In the genomic region with DNA sequence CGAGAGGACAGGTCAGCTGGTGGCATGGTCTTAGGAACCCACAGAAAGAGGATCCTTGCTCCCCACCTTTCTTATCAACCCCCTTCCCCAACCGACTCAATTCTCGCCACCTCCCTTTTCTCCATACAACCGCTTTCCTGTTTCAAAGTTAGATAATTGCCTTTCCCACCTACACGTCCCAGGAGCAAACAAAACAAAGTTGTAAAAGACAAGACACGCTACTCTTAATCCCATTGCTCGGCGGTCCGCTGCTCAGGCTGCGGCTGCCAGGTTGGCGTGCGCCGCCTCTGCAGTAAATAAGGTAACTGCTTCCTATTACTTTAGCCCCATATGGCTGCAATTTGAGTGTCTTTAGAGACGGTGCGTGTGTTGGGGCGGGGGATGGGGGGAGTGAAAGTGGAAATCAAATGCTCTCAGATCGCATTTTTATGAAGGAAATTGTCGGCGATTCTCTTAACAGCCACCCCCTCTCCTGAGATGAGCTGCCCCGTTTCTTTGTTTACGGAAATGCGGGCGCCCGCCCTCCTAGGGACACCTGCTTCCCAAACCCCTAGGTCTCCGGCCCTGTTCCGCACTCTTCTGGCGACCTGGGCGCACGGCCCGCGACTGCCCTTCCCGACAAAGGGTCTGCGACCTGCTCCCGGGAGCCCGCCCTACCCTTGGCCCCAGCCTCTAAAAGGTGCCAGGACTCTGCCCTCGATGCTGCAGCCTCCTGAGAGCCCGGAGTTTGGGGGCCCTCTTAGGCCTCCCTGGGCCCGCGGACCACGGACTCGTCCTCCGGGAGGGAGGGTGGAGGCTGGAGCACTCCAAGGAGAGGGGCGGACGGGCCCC, we compare ENCODE assay signal across 8 cellular contexts. TPM values are rescaled to one million over a fixed set of nuclear protein-coding genes. Genes with fewer than 3 reads are reported as not detected.
DNase-seq lines count a peak whose midpoint lies in the region; ATAC-seq and TF ChIP-seq lines count a peak whose summit lies in the region.

No MANE protein-coding gene starts in this region.

- intact Hi-C loops in mammary epithelial cell (cut with micrococcal nuclease): no loop called here
- intact Hi-C loops in spleen (cut with DNase I; ENCODE audit: low total_unique reads): loop anchor here (5.0 kb wide), 1 partner anchor 42 kb away; no protein-coding TSS in a partner anchor

- peak overlapping the region; percentile 84 for H2AFZ ChIP-seq in mammary epithelial cell (ENCODE audit: low read depth, low read length)

- no peaks in the 10 kb centered on the region for H3K9me3 Mint-ChIP-seq in osteocyte (ENCODE audit: unreplicated experiment)

- H3K27ac ChIP-seq in BLaER1 (no peak overlapping the region), mammary epithelial cell (ENCODE audit: insufficient read depth, low read depth, low read length) (no peak overlapping the region), spleen (no peak overlapping the region)

- DNase-seq in H4 (ENCODE audit: low spot score): peak; percentile 82
- peak; percentile 50 for DNase-seq in NOMO-1 treated with DMSO at 0.1 percent for 48 hours (lab: John Stamatoyannopoulos, UW; ENCODE audit: unreplicated experiment)
- DNase-seq in mammary epithelial cell: peak; percentile 46
- no peak for DNase-seq in osteocyte (ENCODE audit: extremely low spot score, unreplicated experiment)
- no peak for DNase-seq in spleen
- no peak for DNase-seq in mucosa of gallbladder (ENCODE audit: low spot score)

- WGBS in mammary epithelial cell (ENCODE audit: low coverage, missing lambda C conversion rate): 16% methylated on average over 21 of the region's 44 CpGs
- 3 to 4% (median 3%) methylated on average over 25 to 44 of the region's 44 CpGs for WGBS in spleen, 5 donors

- no peaks in the 10 kb centered on the region for H3K9me3 ChIP-seq in BLaER1
- H3K9me3 ChIP-seq in mammary epithelial cell (replicated peaks; ENCODE audit: insufficient read depth, low read length): peaks cover 3% of the 10 kb centered on the region
- H3K9me3 ChIP-seq in spleen: peaks cover 0 to 30% (median 0%) of the 10 kb centered on the region in 8 donors

- peaks cover 52% of the 10 kb centered on the region for H3K27me3 Mint-ChIP-seq in osteocyte (ENCODE audit: unreplicated experiment)

- H3K4me1 ChIP-seq in BLaER1 (peaks cover 61% of the 10 kb centered on the region), mammary epithelial cell (ENCODE audit: insufficient read depth, low read length) (peaks cover 31% of the 10 kb centered on the region), spleen (peaks cover 37 to 94% (median 87%) of the 10 kb centered on the region in 6 donors)

- no peaks in the 10 kb centered on the region for H3K36me3 Mint-ChIP-seq in osteocyte (ENCODE audit: unreplicated experiment)

- peak overlapping the region; percentile 56 for H3K4me3 Mint-ChIP-seq in osteocyte (ENCODE audit: unreplicated experiment)

- H3K9ac ChIP-seq in BLaER1: no peak overlapping the region
- no peak overlapping the region for H3K9ac ChIP-seq in mammary epithelial cell (ENCODE audit: insufficient read depth, low read length)

- in situ Hi-C loops in mammary epithelial cell (cut with MboI; ENCODE audit: low sequenced_read_pairs in 2 of 2): loop anchor here (25.0 kb wide), 1 partner anchor 187 kb away; no protein-coding TSS in a partner anchor

- H3K4me2 ChIP-seq in BLaER1 (peak overlapping the region; percentile 72), mammary epithelial cell (ENCODE audit: insufficient read depth, low read depth, low read length) (peak overlapping the region; percentile 80)

- TF ChIP-seq CTCF in mammary epithelial cell (conservative IDR thresholded peaks at IDR 0.05 in 1 of 2, IDR thresholded peaks at IDR 0.05 in 1 of 2; ENCODE audit: extremely low read depth in 1 of 2, insufficient read depth in 1 of 2, low read depth in 1 of 2, low read length in 2 of 2) (no peak), osteocyte (IDR thresholded peaks at IDR 0.05) (no peak), spleen (IDR thresholded peaks at IDR 0.05 in 8 of 11, conservative IDR thresholded peaks at IDR 0.05 in 3 of 11) (no peak)

- H3K27me3 ChIP-seq in BLaER1 (peaks cover 84% of the 10 kb centered on the region), mammary epithelial cell (ENCODE audit: insufficient read depth, low read length) (peaks cover 57% of the 10 kb centered on the region), spleen (replicated peaks in 1 of 7) (peaks cover 49 to 85% (median 83%) of the 10 kb centered on the region in 7 donors)

- TF ChIP-seq POLR2A in spleen (IDR thresholded peaks at IDR 0.05): no peak

- peak overlapping the region; percentile 44 for H3K27ac Mint-ChIP-seq in osteocyte (ENCODE audit: unreplicated experiment)

- H3K79me2 ChIP-seq in mammary epithelial cell (ENCODE audit: insufficient read depth, low read length): no peaks in the 10 kb centered on the region

- H3K4me1 Mint-ChIP-seq in osteocyte (ENCODE audit: unreplicated experiment): peaks cover 40% of the 10 kb centered on the region

- BruUV-seq in mammary epithelial cell (replicated peaks; lab: Mats Ljungman, UMichigan): no TSS peak

- H3K36me3 ChIP-seq in BLaER1: no peaks in the 10 kb centered on the region
- H3K36me3 ChIP-seq in mammary epithelial cell (ENCODE audit: insufficient read depth, low read length): no peaks in the 10 kb centered on the region
- H3K36me3 ChIP-seq in spleen: no peaks in the 10 kb centered on the region

- H4K20me1 ChIP-seq in BLaER1: peaks cover 84% of the 10 kb centered on the region
- no peaks in the 10 kb centered on the region for H4K20me1 ChIP-seq in mammary epithelial cell (ENCODE audit: insufficient read depth, low read length)

- H3K4me3 ChIP-seq in BLaER1: peak overlapping the region; percentile 49
- H3K4me3 ChIP-seq in mammary epithelial cell (replicated peaks in 1 of 3; ENCODE audit: insufficient read depth in 1 of 3, low read depth in 2 of 3, low read length in 3 of 3): peak overlapping the region in 2 of 3 experiments; percentile 21 to 22
- H3K4me3 ChIP-seq in spleen: peak overlapping the region in 1 of 8 donors; percentile 80

- ATAC-seq in GM19455 (IDR thresholded peaks at IDR 0.05; ENCODE audit: unreplicated experiment): no peak

- CTCF ChIA-PET in mammary epithelial cell (lab: Charles Lee; ENCODE audit: low non-redundant PET): no interaction called here

- dilution Hi-C loops in mammary epithelial cell (cut with HindIII; ENCODE audit: low sequenced_read_pairs): no loop called here

RNA-seq across cellular contexts. Expression of a gene that starts 3.7 kb away (rescaled TPM):
- total RNA-seq in H4 (2014; rRNA removed; shearing (Covaris generic)): 7.0 and 14.6 TPM in 2 replicates
- total RNA-seq in mammary epithelial cell: 1 to 10 TPM; 4.5 to 5.4 TPM
- polyA plus RNA-seq in mammary epithelial cell: 0.34 TPM
- not detected for polyA minus RNA-seq in mammary epithelial cell
- total RNA-seq in osteocyte: 5.4 and 6.3 TPM in 2 replicates
- 1 to 10 TPM; 2.1 to 5.5 (median 3.2) TPM for total RNA-seq in spleen
- 1 to 10 TPM; 2.5 to 5.6 (median 4.5) TPM for polyA plus RNA-seq in spleen
- 9.7 TPM for total RNA-seq in mucosa of gallbladder

RNA-seq across cellular contexts. Expression of a gene that starts 22.6 kb away (rescaled TPM):
- 24.5 and 34.2 TPM in 2 replicates for total RNA-seq in H4 (2014; rRNA removed; shearing (Covaris generic))
- total RNA-seq in mammary epithelial cell (1 to 10 TPM in 1 of 2 donors, under 1 TPM in 1; 0.67 to 3.8 TPM), osteocyte (9.9 and 12.7 TPM in 2 replicates), spleen (1 to 10 TPM; 1.9 to 6.2 (median 3.5) TPM), mucosa of gallbladder (1.2 TPM)
- polyA plus RNA-seq in mammary epithelial cell (3.6 TPM), spleen (1 to 10 TPM in 2 of 3 donors, under 1 TPM in 1; 0.48 to 3.3 (median 1.4) TPM)
- polyA minus RNA-seq in mammary epithelial cell: 1.4 TPM

RNA-seq across cellular contexts. Expression of a gene that starts 38.7 kb away (rescaled TPM):
- total RNA-seq in H4 (2014; rRNA removed; shearing (Covaris generic)): 16.0 and 18.7 TPM in 2 replicates
- total RNA-seq in mammary epithelial cell (10 to 100 TPM; 28.5 to 34.7 TPM), osteocyte (21.4 and 23.2 TPM in 2 replicates), spleen (10 to 100 TPM; 23.4 to 48.0 (median 27.9) TPM), mucosa of gallbladder (36.7 TPM)
- polyA plus RNA-seq in mammary epithelial cell (11.2 TPM), spleen (10 to 100 TPM; 12.3 to 19.0 (median 13.2) TPM)
- 2.2 TPM for polyA minus RNA-seq in mammary epithelial cell

Comparison
In these comparisons a context has a peak if more than half of its experiments do, and no peak if none do; other contexts are left out.
1. DNase-seq: peak in H4 (single experiment), NOMO-1 treated with DMSO at 0.1 percent for 48 hours (single experiment) and mammary epithelial cell (single experiment); none in osteocyte (single experiment), spleen (single experiment) and mucosa of gallbladder (single experiment).